Comparison of ENCODE assay signal across 1 cellular context in the genomic region with DNA sequence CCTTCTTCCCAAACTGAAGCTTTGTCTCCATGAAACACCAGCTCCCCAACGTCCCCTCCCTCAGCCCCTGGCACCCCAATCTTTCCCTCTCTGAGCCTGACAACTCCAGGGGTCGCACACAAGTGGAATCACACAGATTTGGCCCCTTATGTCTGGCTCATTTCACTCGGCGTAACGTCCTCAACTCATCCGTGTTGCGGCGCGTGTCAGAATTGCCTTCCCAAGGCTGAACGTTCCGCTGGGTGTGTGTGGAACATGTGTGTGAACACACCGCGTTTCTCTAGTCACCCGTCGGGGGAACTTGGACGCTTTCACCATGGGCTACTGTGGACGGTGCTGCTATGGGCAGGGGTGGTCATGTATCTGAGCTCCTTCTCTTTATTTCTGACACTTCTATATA.
TF ChIP-seq lines count a peak whose summit lies in the region.

No MANE protein-coding gene starts in this region.

TF ChIP-seq in HEK293, 187 proteins besides CTCF, POLR2A, EP300 and RAD21:
- TF ChIP-seq, protein P1, sequence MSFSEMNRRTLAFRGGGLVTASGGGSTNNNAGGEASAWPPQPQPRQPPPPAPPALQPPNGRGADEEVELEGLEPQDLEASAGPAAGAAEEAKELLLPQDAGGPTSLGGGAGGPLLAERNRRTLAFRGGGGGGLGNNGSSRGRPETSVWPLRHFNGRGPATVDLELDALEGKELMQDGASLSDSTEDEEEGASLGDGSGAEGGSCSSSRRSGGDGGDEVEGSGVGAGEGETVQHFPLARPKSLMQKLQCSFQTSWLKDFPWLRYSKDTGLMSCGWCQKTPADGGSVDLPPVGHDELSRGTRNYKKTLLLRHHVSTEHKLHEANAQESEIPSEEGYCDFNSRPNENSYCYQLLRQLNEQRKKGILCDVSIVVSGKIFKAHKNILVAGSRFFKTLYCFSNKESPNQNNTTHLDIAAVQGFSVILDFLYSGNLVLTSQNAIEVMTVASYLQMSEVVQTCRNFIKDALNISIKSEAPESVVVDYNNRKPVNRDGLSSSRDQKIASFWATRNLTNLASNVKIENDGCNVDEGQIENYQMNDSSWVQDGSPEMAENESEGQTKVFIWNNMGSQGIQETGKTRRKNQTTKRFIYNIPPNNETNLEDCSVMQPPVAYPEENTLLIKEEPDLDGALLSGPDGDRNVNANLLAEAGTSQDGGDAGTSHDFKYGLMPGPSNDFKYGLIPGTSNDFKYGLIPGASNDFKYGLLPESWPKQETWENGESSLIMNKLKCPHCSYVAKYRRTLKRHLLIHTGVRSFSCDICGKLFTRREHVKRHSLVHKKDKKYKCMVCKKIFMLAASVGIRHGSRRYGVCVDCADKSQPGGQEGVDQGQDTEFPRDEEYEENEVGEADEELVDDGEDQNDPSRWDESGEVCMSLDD (tag by site-specific recombination; IDR thresholded peaks at IDR 0.05): no peak
- peak; percentile 92 for TF ChIP-seq ZNF600 (tag by site-specific recombination; IDR thresholded peaks at IDR 0.05)
- TF ChIP-seq, protein P2, sequence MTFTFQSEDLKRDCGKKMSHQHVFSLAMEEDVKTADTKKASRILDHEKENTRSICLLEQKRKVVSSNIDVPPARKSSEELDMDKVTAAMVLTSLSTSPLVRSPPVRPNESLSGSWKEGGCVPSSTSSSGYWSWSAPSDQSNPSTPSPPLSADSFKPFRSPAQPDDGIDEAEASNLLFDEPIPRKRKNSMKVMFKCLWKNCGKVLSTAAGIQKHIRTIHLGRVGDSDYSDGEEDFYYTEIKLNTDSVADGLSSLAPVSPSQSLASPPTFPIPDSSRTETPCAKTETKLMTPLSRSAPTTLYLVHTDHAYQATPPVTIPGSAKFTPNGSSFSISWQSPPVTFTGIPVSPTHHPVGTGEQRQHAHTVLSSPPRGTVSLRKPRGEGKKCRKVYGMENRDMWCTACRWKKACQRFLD (tag by site-specific recombination; IDR thresholded peaks at IDR 0.05): no peak
